Comparison of ENCODE assay signal across 20 cellular contexts in the genomic region with DNA sequence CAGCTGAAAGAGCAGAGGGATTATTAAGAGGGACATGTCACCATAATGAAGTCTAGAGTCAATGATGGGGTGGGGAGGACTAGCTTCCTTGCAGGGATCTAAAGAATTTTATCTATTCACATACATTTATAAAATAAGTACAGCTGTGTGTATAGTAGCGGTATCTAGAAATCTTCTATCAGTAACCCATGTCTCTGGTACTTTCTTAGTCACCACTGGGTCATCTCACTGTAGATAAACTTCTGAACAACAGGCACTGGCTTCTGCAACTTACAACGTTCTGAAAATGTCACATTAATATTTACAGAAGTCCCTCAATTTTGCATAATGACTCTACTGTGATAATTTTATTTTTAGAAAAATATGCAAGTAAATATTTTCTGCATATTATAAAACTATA.
"Had no signal": no experiment of that assay in that cellular context is flagged by ENCODE, and none has a peak within 500 bp of the region (broad histone marks: within the 10 kb centered on the region; RNA-seq: fewer than 3 reads in every experiment).

No MANE protein-coding gene starts in this region.

- H3K9me3 ChIP-seq: Peyer's patch, SJCRH30 had no signal

- H3K27me3 ChIP-seq: Peyer's patch, SJCRH30 had no signal

- H3K4me1 ChIP-seq: Peyer's patch, SJCRH30 had no signal

- H3K36me3 ChIP-seq: Peyer's patch, SJCRH30 had no signal

- H2AFZ ChIP-seq: PC-9 had no signal

- DNase-seq: KBM-7, MV-4-11, NCI-H1092, NCI-H1105 treated with DMSO at 0.1 percent for 48 hours, NCI-H1417 treated with DMSO at 0.1 percent for 48 hours, NCI-H146, NCI-H187, NCI-H2029, NCI-H2081 treated with DMSO at 0.1 percent for 48 hours, NCI-H2171, NCI-H226, NCI-H446, NCI-H510A, NCI-H524 treated with DMSO at 0.1 percent for 48 hours, NCI-H774, PC-9, Peyer's patch, SHP77 treated with DMSO at 0.1 percent for 48 hours, SJCRH30 had no signal

- H3K27ac ChIP-seq: HL-60, PC-9, Peyer's patch, SJCRH30 had no signal

- H3K4me3 ChIP-seq: PC-9, Peyer's patch, SJCRH30 had no signal

- H3K4me2 ChIP-seq: PC-9 had no signal
